2 cellular contexts compared by ENCODE assay signal in genomic region chr13:98278068-98278619, GRCh38.
TF ChIP-seq lines count a peak whose summit lies in the region.

No MANE protein-coding gene starts in this region.

TF ChIP-seq in HEK293, 187 proteins besides CTCF, POLR2A, EP300 and RAD21:
- no peak for TF ChIP-seq ZNF24 (tag by site-specific recombination; IDR thresholded peaks at IDR 0.05)
- TF ChIP-seq ZSCAN4 (tag by site-specific recombination; IDR thresholded peaks at IDR 0.05), result peak; percentile 83

TF ChIP-seq in H1, 55 proteins besides CTCF, POLR2A, EP300 and RAD21:
- TF ChIP-seq KDM1A (IDR thresholded peaks at IDR 0.05; ENCODE audit: borderline replicate concordance, low read length), result no peak
- no peak for TF ChIP-seq CHD1 (IDR thresholded peaks at IDR 0.05; ENCODE audit: low read depth, low read length)
TF ChIP-seq in H1: peak in this region for 0.
